8 cellular contexts compared by ENCODE assay signal in the genomic region with DNA sequence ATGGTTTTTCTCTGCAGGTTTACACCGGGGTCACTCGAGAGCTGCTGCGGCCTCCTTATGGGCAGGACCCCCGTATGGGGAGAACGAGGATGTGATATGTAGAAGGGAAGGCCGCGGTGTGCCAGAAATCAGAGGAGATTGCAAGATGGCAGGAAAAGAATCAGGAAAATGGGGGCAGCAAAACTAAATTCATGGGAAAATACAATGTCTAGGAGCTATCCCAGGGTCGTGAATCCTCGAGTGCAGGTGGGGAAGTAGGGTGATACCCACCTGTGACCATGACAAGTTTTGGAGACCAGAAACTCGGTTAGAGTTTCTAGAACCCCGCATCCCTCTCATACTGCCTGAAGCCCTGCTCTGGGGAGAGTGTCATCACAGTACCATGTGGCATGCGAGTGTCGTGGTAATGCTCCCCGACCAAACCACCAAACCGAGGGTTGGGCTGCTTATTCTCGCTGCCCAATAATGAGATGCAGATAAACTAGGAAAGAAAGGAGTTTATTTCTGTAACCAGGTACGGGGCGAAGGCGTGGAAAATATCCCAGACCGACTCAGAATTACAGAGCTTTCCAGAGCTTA. TPM values are rescaled to one million over a fixed set of nuclear protein-coding genes. Genes with fewer than 3 reads are reported as not detected.
DNase-seq lines count a peak whose midpoint lies in the region; ATAC-seq and TF ChIP-seq lines count a peak whose summit lies in the region.

No MANE protein-coding gene starts in this region.

- H3K9me3 ChIP-seq in WERI-Rb-1 (ENCODE audit: severe bottlenecking) (no peaks in the 10 kb centered on the region), vagina (no peaks in the 10 kb centered on the region)
- H3K9me3 ChIP-seq in naive thymus-derived CD4-positive, alpha-beta T cell (ENCODE audit: control insufficient read depth in 2 of 3, low read length in 3 of 3): no peaks in the 10 kb centered on the region

- H3K9me3 Mint-ChIP-seq in naive thymus-derived CD4-positive, alpha-beta T cell: peaks cover 0 to 9% (median 0%) of the 10 kb centered on the region in 11 donors

- peaks cover 26% of the 10 kb centered on the region for H3K36me3 ChIP-seq in WERI-Rb-1
- peaks cover 0 to 18% (median 6%) of the 10 kb centered on the region in 3 experiments for H3K36me3 ChIP-seq in naive thymus-derived CD4-positive, alpha-beta T cell (ENCODE audit: control insufficient read depth in 2 of 3, insufficient read depth in 3 of 3, low read length in 3 of 3)
- H3K36me3 ChIP-seq in vagina: peaks cover 0 to 24% of the 10 kb centered on the region in 2 donors

- intact Hi-C loops in naive thymus-derived CD4-positive, alpha-beta T cell (cut with micrococcal nuclease): loop anchor here (1.0 to 5.0 kb wide), 8 partner anchors 8 to 1995 kb away; a partner anchor contains a TSS
- intact Hi-C loops in vagina (cut with DNase I): no loop called here

- POLR2A ChIA-PET in GM10248 (lab: Yijun Ruan, JAX): no interaction called here
- POLR2A ChIA-PET in naive thymus-derived CD4-positive, alpha-beta T cell (lab: Charles Lee): interaction anchor here (0.8 to 2.5 kb wide), 3 partner anchors 9 to 65 kb away, joined by 4 to 8 read pairs (median 5); no protein-coding TSS in a partner anchor

- H3K27me3 ChIP-seq in WERI-Rb-1 (ENCODE audit: insufficient read depth, low read depth, severe bottlenecking) (no peaks in the 10 kb centered on the region), vagina (no peaks in the 10 kb centered on the region)
- H3K27me3 ChIP-seq in naive thymus-derived CD4-positive, alpha-beta T cell (ENCODE audit: control insufficient read depth in 2 of 2, insufficient read depth in 2 of 2, low read length in 2 of 2): no peaks in the 10 kb centered on the region

- peaks cover 12 to 49% (median 42%) of the 10 kb centered on the region in 7 donors for H3K4me1 Mint-ChIP-seq in naive thymus-derived CD4-positive, alpha-beta T cell

- peak overlapping the region; percentile 94 to 100 (median 96) for H3K4me3 Mint-ChIP-seq in naive thymus-derived CD4-positive, alpha-beta T cell

- peak; percentile 20 for ATAC-seq in HG03039 (IDR thresholded peaks at IDR 0.05; ENCODE audit: unreplicated experiment)
- ATAC-seq in naive thymus-derived CD4-positive, alpha-beta T cell: peak; percentile 14
- ATAC-seq in HG03342 (IDR thresholded peaks at IDR 0.05; ENCODE audit: unreplicated experiment): no peak

- H3K4me3 ChIP-seq in WERI-Rb-1 (ENCODE audit: low read depth, low read length): peak overlapping the region; percentile 61
- H3K4me3 ChIP-seq in naive thymus-derived CD4-positive, alpha-beta T cell (ENCODE audit: low read length): peak overlapping the region; percentile 92
- H3K4me3 ChIP-seq in vagina: peak overlapping the region; percentile 66 to 81

- CTCF ChIA-PET in GM10248 (lab: Yijun Ruan, JAX): no interaction called here
- CTCF ChIA-PET in naive thymus-derived CD4-positive, alpha-beta T cell (lab: Charles Lee): interaction anchor here (0.6 kb wide), 2 partner anchors 15 to 69 kb away, joined by 3 read pairs; no protein-coding TSS in a partner anchor

- H3K36me3 Mint-ChIP-seq in naive thymus-derived CD4-positive, alpha-beta T cell: peaks cover 3 to 29% (median 7%) of the 10 kb centered on the region in 5 donors

- no peak for TF ChIP-seq CTCF in GM10248 (IDR thresholded peaks at IDR 0.05; ENCODE audit: control extremely low read depth, extremely low read depth, low read depth, missing control alignments)
- no peak for TF ChIP-seq CTCF in WERI-Rb-1 (IDR thresholded peaks at IDR 0.05; ENCODE audit: low read depth, low read length)
- no peak for TF ChIP-seq CTCF in vagina (IDR thresholded peaks at IDR 0.05)

- no peaks in the 10 kb centered on the region for H3K27me3 Mint-ChIP-seq in naive thymus-derived CD4-positive, alpha-beta T cell

- peak; percentile 18 for DNase-seq in GM10248 (ENCODE audit: extremely low spot score)
- DNase-seq in WERI-Rb-1: no peak
- peak; percentile 10 for DNase-seq in dermis blood vessel endothelial cell
- DNase-seq in naive thymus-derived CD4-positive, alpha-beta T cell: peak in 2 of 9 donors; percentile 12 to 29
- no peak for DNase-seq in vagina (ENCODE audit: extremely low spot score in 2 of 2)
- no peak for DNase-seq in NCI-H2081 treated with DMSO at 0.1 percent for 48 hours (lab: John Stamatoyannopoulos, UW)

- H3K27ac Mint-ChIP-seq in naive thymus-derived CD4-positive, alpha-beta T cell: peak overlapping the region; percentile 96 to 99 (median 97)

- peaks cover 10 to 25% of the 10 kb centered on the region in 2 donors for H3K4me1 ChIP-seq in naive thymus-derived CD4-positive, alpha-beta T cell (ENCODE audit: control insufficient read depth in 2 of 2, insufficient read depth in 2 of 2, low read length in 2 of 2)
- H3K4me1 ChIP-seq in vagina: peaks cover 40% of the 10 kb centered on the region

- TF ChIP-seq POLR2A in vagina (IDR thresholded peaks at IDR 0.05): no peak

- H3K27ac ChIP-seq in WERI-Rb-1 (peak overlapping the region; percentile 94), vagina (peak overlapping the region; percentile 64)
- peak overlapping the region; percentile 96 for H3K27ac ChIP-seq in naive thymus-derived CD4-positive, alpha-beta T cell (ENCODE audit: low read depth, low read length)

RNA-seq across cellular contexts. Expression of a gene that starts 0.8 kb away (rescaled TPM):
- total RNA-seq in dermis blood vessel endothelial cell (27.6 and 29.1 TPM in 2 replicates), vagina (12.8 TPM)
- total RNA-seq in naive thymus-derived CD4-positive, alpha-beta T cell: 10 to 100 TPM; 36.4 to 44.5 (median 38.8) TPM
- 10 to 100 TPM; 22.7 to 26.9 TPM for polyA plus RNA-seq in naive thymus-derived CD4-positive, alpha-beta T cell

RNA-seq across cellular contexts. Expression of a gene that starts 17.3 kb away (rescaled TPM):
- not detected in 2 replicates for total RNA-seq in dermis blood vessel endothelial cell
- total RNA-seq in naive thymus-derived CD4-positive, alpha-beta T cell: 1 to 10 TPM in 2 of 5 experiments, not detected in 3; 1.1 to 8.7 TPM
- polyA plus RNA-seq in naive thymus-derived CD4-positive, alpha-beta T cell: not detected
- not detected for total RNA-seq in vagina

RNA-seq across cellular contexts. Expression of a gene that starts 52.0 kb away (rescaled TPM):
- 127 and 245 TPM in 2 replicates for total RNA-seq in dermis blood vessel endothelial cell
- 100 to 1,000 TPM in 4 of 5 experiments, 10 to 100 TPM in 1; 69.1 to 169 (median 134) TPM for total RNA-seq in naive thymus-derived CD4-positive, alpha-beta T cell
- 100 to 1,000 TPM; 171 to 198 TPM for polyA plus RNA-seq in naive thymus-derived CD4-positive, alpha-beta T cell
- 30.7 TPM for total RNA-seq in vagina

Comparison
In these comparisons a context has a peak if more than half of its experiments do, and no peak if none do; other contexts are left out.
1. DNase-seq: peak in GM10248 (single experiment) and dermis blood vessel endothelial cell (single experiment); none in WERI-Rb-1 (single experiment), vagina (0 of 2) and NCI-H2081 treated with DMSO at 0.1 percent for 48 hours (single experiment).
2. Peak in every context shown above with its lines, with median percentiles within 50 percentile points of each other: H3K27ac ChIP-seq and H3K4me3 ChIP-seq.